In the genomic region with DNA sequence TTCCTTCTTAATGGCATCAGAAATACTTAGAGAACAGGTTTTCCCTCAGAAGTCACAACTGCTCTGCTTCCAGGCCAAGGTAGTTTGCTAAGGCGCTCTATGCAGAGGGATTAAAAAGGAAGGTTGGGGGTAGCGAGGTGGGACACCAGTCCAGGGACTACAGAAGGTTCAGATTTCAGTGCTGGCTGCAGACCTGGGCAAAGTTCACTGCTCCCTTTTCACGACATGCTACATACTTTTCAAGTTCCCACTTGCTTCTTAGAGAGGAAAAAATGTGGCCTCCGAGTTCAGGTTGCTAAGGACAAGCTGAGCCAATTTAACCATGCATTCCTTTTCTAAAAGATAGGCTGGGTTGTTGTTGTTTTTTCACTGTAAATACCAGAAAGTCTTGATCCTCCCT, we compare ENCODE assay signal across 1 cellular context.
TF ChIP-seq lines count a peak whose summit lies in the region.

No MANE protein-coding gene starts in this region.

TF ChIP-seq in K562, 482 proteins besides CTCF, POLR2A, EP300 and RAD21:
- TF ChIP-seq ZKSCAN8 (CRISPR knock-in tag; IDR thresholded peaks at IDR 0.05) (no peak), HNRNPH1 (optimal IDR thresholded peaks at IDR 0.05; ENCODE audit: low read depth, low read length) (no peak), KLF6 (CRISPR knock-in tag; IDR thresholded peaks at IDR 0.05; ENCODE audit: borderline replicate concordance) (no peak), MTA2 (IDR thresholded peaks at IDR 0.05; ENCODE audit: low read depth) (no peak), SAFB (IDR thresholded peaks at IDR 0.05; ENCODE audit: borderline replicate concordance, low read depth, low read length) (no peak), NCOA1 (IDR thresholded peaks at IDR 0.05; ENCODE audit: low read depth) (no peak)
- TF ChIP-seq, protein P1, sequence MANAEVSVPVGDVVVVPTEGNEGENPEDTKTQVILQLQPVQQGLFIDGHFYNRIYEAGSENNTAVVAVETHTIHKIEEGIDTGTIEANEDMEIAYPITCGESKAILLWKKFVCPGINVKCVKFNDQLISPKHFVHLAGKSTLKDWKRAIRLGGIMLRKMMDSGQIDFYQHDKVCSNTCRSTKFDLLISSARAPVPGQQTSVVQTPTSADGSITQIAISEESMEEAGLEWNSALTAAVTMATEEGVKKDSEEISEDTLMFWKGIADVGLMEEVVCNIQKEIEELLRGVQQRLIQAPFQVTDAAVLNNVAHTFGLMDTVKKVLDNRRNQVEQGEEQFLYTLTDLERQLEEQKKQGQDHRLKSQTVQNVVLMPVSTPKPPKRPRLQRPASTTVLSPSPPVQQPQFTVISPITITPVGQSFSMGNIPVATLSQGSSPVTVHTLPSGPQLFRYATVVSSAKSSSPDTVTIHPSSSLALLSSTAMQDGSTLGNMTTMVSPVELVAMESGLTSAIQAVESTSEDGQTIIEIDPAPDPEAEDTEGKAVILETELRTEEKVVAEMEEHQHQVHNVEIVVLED (CRISPR knock-in tag; IDR thresholded peaks at IDR 0.05): no peak
